In genomic region chr16:346587-346986, GRCh38 we compare ENCODE assay signal across 1 cellular context.
TF ChIP-seq lines count a peak whose summit lies in the region.

No MANE protein-coding gene starts in this region.

TF ChIP-seq in GM23338, 12 proteins besides CTCF, POLR2A, EP300 and RAD21 (continued from another document):
- TF ChIP-seq ZNF462 (CRISPR knock-in tag; IDR thresholded peaks at IDR 0.05), result no peak
- TF ChIP-seq ZNF331 (CRISPR knock-in tag; IDR thresholded peaks at IDR 0.05; ENCODE audit: low read depth), result no peak
- no peak for TF ChIP-seq ETS1 (IDR thresholded peaks at IDR 0.05)
- TF ChIP-seq STAT1 (IDR thresholded peaks at IDR 0.05; ENCODE audit: unreplicated experiment), result no peak
- TF ChIP-seq CREB1 (CRISPR knock-in tag; IDR thresholded peaks at IDR 0.05; ENCODE audit: low read depth), result no peak
- TF ChIP-seq ZNF114 (CRISPR knock-in tag; IDR thresholded peaks at IDR 0.05), result no peak
- no peak for TF ChIP-seq EZH2phosphoT487 (IDR thresholded peaks at IDR 0.05; ENCODE audit: unreplicated experiment)
- TF ChIP-seq EZH2 (IDR thresholded peaks at IDR 0.05; ENCODE audit: low read depth, unreplicated experiment), result no peak
- no peak for TF ChIP-seq NANOG (IDR thresholded peaks at IDR 0.05; ENCODE audit: borderline replicate concordance)
- TF ChIP-seq REST (IDR thresholded peaks at IDR 0.05; ENCODE audit: unreplicated experiment), result no peak
TF ChIP-seq in GM23338: peak in this region for 0.
